8 cellular contexts compared by ENCODE assay signal in genomic region chr20:53269380-53269779, GRCh38.
"Had no signal": no experiment of that assay in that cellular context is flagged by ENCODE, and none has a peak within 500 bp of the region (broad histone marks: within the 10 kb centered on the region; RNA-seq: fewer than 3 reads in every experiment).

No MANE protein-coding gene starts in this region.

- DNase-seq: GDM1, GF-D8 had no signal

- ATAC-seq: GM12878 had no signal

- FAIRE-seq: G401.6, GM12878, GM12891, GM12892, GM18507, GM19239 had no signal

- H3K4me3 ChIP-seq: GM12878 had no signal
